8 cellular contexts compared by ENCODE assay signal in the genomic region with DNA sequence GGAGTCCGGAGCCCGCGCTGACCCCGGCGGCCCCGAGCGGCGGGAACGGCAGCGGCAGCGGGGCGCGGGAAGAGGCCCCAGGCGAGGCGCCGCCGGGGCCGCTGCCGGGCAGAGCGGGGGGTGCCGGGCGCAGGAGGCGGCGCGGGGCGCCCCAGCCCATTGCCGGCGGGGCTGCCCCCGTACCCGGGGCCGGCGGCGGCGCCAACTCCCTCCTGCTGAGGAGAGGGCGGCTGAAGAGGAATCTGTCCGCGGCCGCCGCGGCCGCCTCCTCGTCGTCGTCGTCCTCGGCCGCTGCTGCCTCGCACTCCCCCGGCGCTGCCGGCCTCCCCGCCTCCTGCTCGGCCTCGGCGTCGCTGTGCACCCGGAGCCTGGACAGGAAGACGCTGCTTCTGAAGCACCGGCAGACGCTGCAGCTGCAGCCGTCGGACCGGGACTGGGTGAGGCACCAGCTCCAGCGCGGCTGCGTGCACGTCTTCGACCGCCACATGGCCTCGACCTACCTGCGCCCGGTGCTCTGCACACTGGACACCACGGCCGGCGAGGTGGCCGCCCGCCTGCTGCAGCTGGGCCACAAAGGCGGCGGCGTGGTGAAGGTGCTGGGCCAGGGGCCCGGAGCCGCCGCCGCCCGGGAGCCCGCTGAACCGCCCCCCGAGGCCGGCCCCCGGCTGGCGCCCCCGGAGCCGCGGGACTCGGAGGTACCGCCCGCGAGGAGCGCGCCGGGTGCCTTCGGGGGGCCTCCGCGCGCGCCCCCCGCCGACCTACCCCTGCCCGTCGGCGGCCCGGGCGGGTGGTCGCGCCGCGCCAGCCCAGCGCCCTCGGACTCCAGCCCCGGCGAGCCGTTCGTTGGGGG.
A peak's percentile ranks its signal among the peaks of the same experiment; 100 is the strongest.
DNase-seq lines count a peak whose midpoint lies in the region; ATAC-seq and TF ChIP-seq lines count a peak whose summit lies in the region.

No MANE protein-coding gene starts in this region.

- DNase-seq in NCI-H526 (lab: John Stamatoyannopoulos, UW) (peak; percentile 18 to 77), activated T-cell treated with anti-CD3 and anti-CD28 coated beads for 1 hour (ENCODE audit: low read depth) (peak; percentile 38), epithelial cell of prostate (ENCODE audit: low read depth, low spot score) (no peak)
- DNase-seq in stimulated activated naive CD4-positive, alpha-beta T cell (lab: John Stamatoyannopoulos, UW) = peak; percentile 31 to 65 (median 38)

- H3K4me1 ChIP-seq in mucosa of stomach (ENCODE audit: control insufficient read depth, insufficient read depth, low read length) = peaks cover 4% of the 10 kb centered on the region

- peak overlapping the region; percentile 91 for H3K27ac ChIP-seq in 22Rv1
- peak overlapping the region; percentile 81 for H3K27ac ChIP-seq in epithelial cell of prostate

- H3K4me3 ChIP-seq in mucosa of stomach (ENCODE audit: low read length) = no peak overlapping the region

- ATAC-seq in GM18499 (IDR thresholded peaks at IDR 0.05; ENCODE audit: insufficient read depth, unreplicated experiment) (peak; percentile 22), HG02938 (IDR thresholded peaks at IDR 0.05; ENCODE audit: unreplicated experiment) (peak; percentile 35)

- H3K36me3 ChIP-seq in mucosa of stomach (ENCODE audit: control insufficient read depth, insufficient read depth, low read length) = no peaks in the 10 kb centered on the region

- no peaks in the 10 kb centered on the region for H3K27me3 ChIP-seq in mucosa of stomach (ENCODE audit: control insufficient read depth, insufficient read depth, low read length)

- H3K9ac ChIP-seq in mucosa of stomach (ENCODE audit: low read length) = peak overlapping the region; percentile 55

- H3K9me3 ChIP-seq in mucosa of stomach (ENCODE audit: control insufficient read depth, low read length) = no peaks in the 10 kb centered on the region

- no peak for TF ChIP-seq CTCF in 22Rv1 (IDR thresholded peaks at IDR 0.05)
